Comparison of ENCODE assay signal across 39 cellular contexts in genomic region chr3:115275897-115276296, GRCh38.
DNase-seq lines count a peak whose midpoint lies in the region; ATAC-seq, FAIRE-seq and TF ChIP-seq lines count a peak whose summit lies in the region.
"Had no signal": no experiment of that assay in that cellular context is flagged by ENCODE, and none has a peak within 500 bp of the region (broad histone marks: within the 10 kb centered on the region; RNA-seq: fewer than 3 reads in every experiment).

No MANE protein-coding gene starts in this region.

- H3K27me3 ChIP-seq in breast epithelium (no peaks in the 10 kb centered on the region), adipocyte (replicated peaks; ENCODE audit: control insufficient read depth, insufficient read depth, low read length) (no peaks in the 10 kb centered on the region)
- H3K27me3 ChIP-seq: BE2C, cardiac muscle cell, SJCRH30, suprapubic skin, upper lobe of right lung had no signal

- intact Hi-C loops in MCF 10A (cut with micrococcal nuclease) (no loop called here), breast epithelium (cut with DNase I; ENCODE audit: low total_unique reads) (no loop called here)

- no peaks in the 10 kb centered on the region for H3K9me3 Mint-ChIP-seq in MCF 10A (ENCODE audit: unreplicated experiment)
- H3K9me3 Mint-ChIP-seq in activated CD8-positive, alpha-beta T cell treated with anti-CD3 and anti-CD28 coated beads, Interleukin-2, amount 10 ng/mL, durations not matched to agents 7 days and 5 days (ENCODE audit: insufficient read depth), result no peaks in the 10 kb centered on the region
- H3K9me3 Mint-ChIP-seq: CD8-positive, alpha-beta T cell had no signal

- no peaks in the 10 kb centered on the region for H3K4me1 ChIP-seq in breast epithelium
- peaks cover 34% of the 10 kb centered on the region for H3K4me1 ChIP-seq in adipocyte (ENCODE audit: control insufficient read depth, insufficient read depth, low read length)
- H3K4me1 ChIP-seq: A549, SJCRH30 had no signal

- POLR2A ChIA-PET in MCF 10A (lab: Yijun Ruan, JAX), result no interaction called here
- POLR2A ChIA-PET in activated CD8-positive, alpha-beta T cell treated with anti-CD3 and anti-CD28 coated beads, Interleukin-2, amount 10 ng/mL, durations not matched to agents 7 days and 5 days (lab: Charles Lee), result interaction anchor here (0.6 kb wide), 1 partner anchor 416 kb away, joined by 4 read pairs; no protein-coding TSS in a partner anchor

- peak; percentile 29 for DNase-seq in MCF 10A (ENCODE audit: unreplicated experiment)
- no peak for DNase-seq in breast epithelium (ENCODE audit: low spot score in 2 of 2)
- DNase-seq in adipocyte (ENCODE audit: low read depth), result peak; percentile 18
- peak; percentile 25 for DNase-seq in fibroblast of villous mesenchyme (ENCODE audit: low read depth)
- DNase-seq in stromal cell of bone marrow (ENCODE audit: low read depth), result peak; percentile 33
- no peak for DNase-seq in activated CD8-positive, alpha-beta T cell treated with anti-CD3 and anti-CD28 coated beads, Interleukin-2, amount 10 ng/mL, durations not matched to agents 7 days and 5 days
- no peak for DNase-seq in GM19239 (ENCODE audit: insufficient read length, low spot score)
- no peak for DNase-seq in NCI-H446 treated with DMSO at 0.1 percent for 48 hours (lab: John Stamatoyannopoulos, UW)
- DNase-seq: activated CD4-positive, alpha-beta T cell treated with anti-CD3 and anti-CD28 coated beads for 48 hours; activated effector memory CD4-positive, alpha-beta T cell treated with Interleukin-2 at 50 U/mL for 16 hours; activated T-cell treated with anti-CD3 and anti-CD28 coated beads, Interleukin-2, amount 50 U/mL, for 1 hour; anterior cingulate cortex; BE2C; CD8-positive, alpha-beta T cell; cortex of kidney; effector memory CD4-positive, alpha-beta T cell; H7; kidney glomerular epithelial cell; lower lobe of right lung; mucosa of descending colon; MV-4-11; natural killer cell; NCI-H1436; NCI-H2081; NCI-H526 treated with DMSO at 0.1 percent for 48 hours; occipital lobe; SJCRH30; small intestine; stimulated activated naive CD4-positive, alpha-beta T cell; T1000; upper lobe of right lung had no signal

- H3K36me3 ChIP-seq in breast epithelium (no peaks in the 10 kb centered on the region), adipocyte (ENCODE audit: control insufficient read depth, insufficient read depth, low read length, severe bottlenecking) (no peaks in the 10 kb centered on the region)
- H3K36me3 ChIP-seq: BE2C, cardiac muscle cell, lower lobe of right lung, SJCRH30, suprapubic skin, upper lobe of right lung had no signal

- H3K9ac ChIP-seq in adipocyte (ENCODE audit: low read length), result no peak overlapping the region

- no peak overlapping the region for H3K27ac ChIP-seq in breast epithelium
- H3K27ac ChIP-seq: A549, cardiac muscle cell, epithelial cell of prostate, HL-60, lower lobe of right lung, SJCRH30, suprapubic skin, upper lobe of right lung had no signal

- H3K4me3 ChIP-seq in breast epithelium (no peak overlapping the region), adipocyte (ENCODE audit: low read length) (no peak overlapping the region), fibroblast of villous mesenchyme (ENCODE audit: low read depth, low read length) (no peak overlapping the region)
- H3K4me3 ChIP-seq: A549, cardiac muscle cell, lower lobe of right lung, mucosa of descending colon, SJCRH30, suprapubic skin, upper lobe of right lung had no signal

- FAIRE-seq in GM19239 (lab: Jason Lieb, UNC), result no peak
- FAIRE-seq: A549, frontal cortex, GM18507, small intestine had no signal

- H3K36me3 Mint-ChIP-seq in MCF 10A (ENCODE audit: insufficient read depth, unreplicated experiment), result no peaks in the 10 kb centered on the region
- no peaks in the 10 kb centered on the region for H3K36me3 Mint-ChIP-seq in activated CD8-positive, alpha-beta T cell treated with anti-CD3 and anti-CD28 coated beads, Interleukin-2, amount 10 ng/mL, durations not matched to agents 7 days and 5 days (ENCODE audit: low read depth)
- H3K36me3 Mint-ChIP-seq: CD8-positive, alpha-beta T cell; natural killer cell had no signal

- ATAC-seq in activated CD8-positive, alpha-beta T cell treated with anti-CD3 and anti-CD28 coated beads, Interleukin-2, amount 10 ng/mL, durations not matched to agents 7 days and 5 days, result no peak
- ATAC-seq: A549; activated naive CD4-positive, alpha-beta T cell treated with anti-CD3 and anti-CD28 coated beads, Interleukin-2, amount 50 U/mL, for 72 hours; CD8-positive, alpha-beta T cell; lower lobe of right lung; mucosa of descending colon; natural killer cell; upper lobe of right lung had no signal

- no peaks in the 10 kb centered on the region for H3K4me1 Mint-ChIP-seq in MCF 10A (ENCODE audit: insufficient read depth, unreplicated experiment)
- H3K4me1 Mint-ChIP-seq in activated CD8-positive, alpha-beta T cell treated with anti-CD3 and anti-CD28 coated beads, Interleukin-2, amount 10 ng/mL, durations not matched to agents 7 days and 5 days (ENCODE audit: low read depth), result peaks cover 1% of the 10 kb centered on the region
- H3K4me1 Mint-ChIP-seq: natural killer cell had no signal

- no TSS peak for BruUV-seq in MCF 10A (replicated peaks; lab: Mats Ljungman, UMichigan)

- no peak overlapping the region for H3K4me3 Mint-ChIP-seq in MCF 10A (ENCODE audit: unreplicated experiment)
- no peak overlapping the region for H3K4me3 Mint-ChIP-seq in activated CD8-positive, alpha-beta T cell treated with anti-CD3 and anti-CD28 coated beads, Interleukin-2, amount 10 ng/mL, durations not matched to agents 7 days and 5 days
- H3K4me3 Mint-ChIP-seq: CD8-positive, alpha-beta T cell; natural killer cell had no signal

- H3K27ac Mint-ChIP-seq in MCF 10A (ENCODE audit: low read depth, unreplicated experiment), result no peak overlapping the region
- H3K27ac Mint-ChIP-seq in activated CD8-positive, alpha-beta T cell treated with anti-CD3 and anti-CD28 coated beads, Interleukin-2, amount 10 ng/mL, durations not matched to agents 7 days and 5 days, result no peak overlapping the region
- H3K27ac Mint-ChIP-seq: activated naive CD4-positive, alpha-beta T cell treated with anti-CD3 and anti-CD28 coated beads, Interleukin-2, amount 50 U/mL, for 72 hours; CD8-positive, alpha-beta T cell; natural killer cell had no signal

- CTCF ChIA-PET in MCF 10A (lab: Yijun Ruan, JAX), result interaction anchor here (0.6 kb wide), 1 partner anchor 23 kb away, joined by 3 read pairs; no protein-coding TSS in a partner anchor
- CTCF ChIA-PET in activated CD8-positive, alpha-beta T cell treated with anti-CD3 and anti-CD28 coated beads, Interleukin-2, amount 10 ng/mL, durations not matched to agents 7 days and 5 days (lab: Charles Lee), result no interaction called here

- H3K9me3 ChIP-seq in breast epithelium (no peaks in the 10 kb centered on the region), adipocyte (ENCODE audit: control insufficient read depth, low read length) (no peaks in the 10 kb centered on the region)
- H3K9me3 ChIP-seq: A549, BE2C, lower lobe of right lung, mucosa of descending colon, SJCRH30, suprapubic skin, upper lobe of right lung had no signal

- H3K27me3 Mint-ChIP-seq in MCF 10A (ENCODE audit: insufficient read depth, unreplicated experiment), result no peaks in the 10 kb centered on the region
- H3K27me3 Mint-ChIP-seq in activated CD8-positive, alpha-beta T cell treated with anti-CD3 and anti-CD28 coated beads, Interleukin-2, amount 10 ng/mL, durations not matched to agents 7 days and 5 days (ENCODE audit: low read depth), result no peaks in the 10 kb centered on the region

- TF ChIP-seq CTCF in MCF 10A (IDR thresholded peaks at IDR 0.05; ENCODE audit: unreplicated experiment), result no peak
- TF ChIP-seq CTCF in breast epithelium (IDR thresholded peaks at IDR 0.05), result no peak
- TF ChIP-seq CTCF in fibroblast of villous mesenchyme (IDR thresholded peaks at IDR 0.05; ENCODE audit: insufficient read depth, low read depth, low read length), result no peak

- no peak for TF ChIP-seq POLR2A in breast epithelium (IDR thresholded peaks at IDR 0.05)

Comparison
In these comparisons a context has a peak if more than half of its experiments do, and no peak if none do; other contexts are left out.
1. DNase-seq: peak in MCF 10A (single experiment), adipocyte (single experiment), fibroblast of villous mesenchyme (single experiment) and stromal cell of bone marrow (single experiment); none in breast epithelium (0 of 2), activated CD8-positive, alpha-beta T cell treated with anti-CD3 and anti-CD28 coated beads, Interleukin-2, amount 10 ng/mL, durations not matched to agents 7 days and 5 days (single experiment), GM19239 (single experiment) and NCI-H446 treated with DMSO at 0.1 percent for 48 hours (single experiment).